17 cellular contexts compared by ENCODE assay signal in the genomic region with DNA sequence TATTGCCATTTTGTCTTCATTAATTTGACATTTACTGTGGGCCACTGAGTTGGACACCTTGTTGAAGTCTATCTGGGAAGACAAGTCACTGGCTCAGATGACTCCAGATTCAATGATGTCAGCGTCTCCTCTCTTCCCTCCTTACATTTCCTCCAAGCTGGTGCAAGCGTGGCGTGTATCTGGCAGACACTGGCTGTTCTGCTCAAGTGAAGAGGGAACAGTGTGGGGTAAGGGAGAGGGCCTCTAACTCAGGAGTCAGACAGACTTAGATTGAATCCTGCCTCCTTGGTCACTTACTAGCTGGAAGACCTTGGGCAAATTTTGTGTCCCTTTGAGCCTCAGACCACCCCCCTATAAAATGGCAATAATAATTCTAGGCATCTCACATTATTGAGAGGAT. TPM values are rescaled to one million over a fixed set of nuclear protein-coding genes. Genes with fewer than 3 reads are reported as not detected.
DNase-seq lines count a peak whose midpoint lies in the region; ATAC-seq, FAIRE-seq and TF ChIP-seq lines count a peak whose summit lies in the region.
"Had no signal": no experiment of that assay in that cellular context is flagged by ENCODE, and none has a peak within 500 bp of the region (broad histone marks: within the 10 kb centered on the region; RNA-seq: fewer than 3 reads in every experiment).

No MANE protein-coding gene starts in this region.

- H3K27me3 Mint-ChIP-seq in stimulated activated naive CD8-positive, alpha-beta T cell treated with anti-CD3 and anti-CD28 coated beads, Interleukin-15, amount 100 ng/mL, for 72 hours: no peaks in the 10 kb centered on the region

- no TSS peak for BruUV-seq in A673 (replicated peaks; lab: Mats Ljungman, UMichigan)

- no peak for TF ChIP-seq CTCF in A673 (conservative IDR thresholded peaks at IDR 0.05; ENCODE audit: low read depth, low read length)

- no peak overlapping the region for H3K4me3 Mint-ChIP-seq in stimulated activated naive CD8-positive, alpha-beta T cell treated with anti-CD3 and anti-CD28 coated beads, Interleukin-15, amount 100 ng/mL, for 72 hours
- H3K4me3 Mint-ChIP-seq: HFFc6 had no signal

- intact Hi-C loops in A673 (cut with micrococcal nuclease; ENCODE audit: unreplicated experiment): no loop called here

- H3K4me3 ChIP-seq in A673 (ENCODE audit: low read depth, low read length, poor library complexity, severe bottlenecking): no peak overlapping the region

- no peak for FAIRE-seq in RCC 7860 (lab: Jason Lieb, UNC)
- FAIRE-seq: H54 had no signal

- H3K36me3 ChIP-seq in A673 (ENCODE audit: insufficient read depth, low read length, poor library complexity, severe bottlenecking): no peaks in the 10 kb centered on the region

- H3K27ac Mint-ChIP-seq in stimulated activated naive CD8-positive, alpha-beta T cell treated with anti-CD3 and anti-CD28 coated beads, Interleukin-15, amount 100 ng/mL, for 72 hours: no peak overlapping the region
- H3K27ac Mint-ChIP-seq: HFFc6 had no signal

- no peak for DNase-seq in stimulated activated naive CD8-positive, alpha-beta T cell treated with anti-CD3 and anti-CD28 coated beads, Interleukin-15, Interleukin-2, amounts not matched to agents 100 U/mL and 50 U/mL, for 24 hours
- DNase-seq in stimulated activated naive CD8-positive, alpha-beta T cell treated with anti-CD3 and anti-CD28 coated beads, Interleukin-15, amount 100 ng/mL, for 72 hours: no peak
- DNase-seq in left lobe of liver (ENCODE audit: low spot score): no peak
- peak; percentile 39 for DNase-seq in pons (ENCODE audit: low spot score)
- no peak for DNase-seq in A673 (ENCODE audit: low spot score)
- no peak for DNase-seq in NOMO-1 treated with DMSO at 0.1 percent for 48 hours (lab: John Stamatoyannopoulos, UW; ENCODE audit: unreplicated experiment)
- no peak for DNase-seq in RCC 7860 (ENCODE audit: low spot score)
- DNase-seq: DMS79, HFFc6, KG1, NCI-H1694 treated with DMSO at 0.1 percent for 48 hours, NCI-H510A, NCI-H748 treated with DMSO at 0.1 percent for 48 hours, PC-3 had no signal

- CTCF ChIA-PET in A673 (lab: Charles Lee): no interaction called here

- no peaks in the 10 kb centered on the region for H3K27me3 ChIP-seq in A673 (replicated peaks; ENCODE audit: insufficient read depth, low read depth, low read length, poor library complexity)

- H3K4me1 Mint-ChIP-seq in stimulated activated naive CD8-positive, alpha-beta T cell treated with anti-CD3 and anti-CD28 coated beads, Interleukin-15, amount 100 ng/mL, for 72 hours: no peaks in the 10 kb centered on the region

- peak; percentile 40 for ATAC-seq in stimulated activated naive CD8-positive, alpha-beta T cell treated with anti-CD3 and anti-CD28 coated beads, Interleukin-15, Interleukin-2, amounts not matched to agents 100 U/mL and 50 U/mL, for 24 hours
- no peak for ATAC-seq in stimulated activated naive CD8-positive, alpha-beta T cell treated with anti-CD3 and anti-CD28 coated beads, Interleukin-15, amount 100 ng/mL, for 72 hours
- ATAC-seq in left lobe of liver: peak; percentile 26
- ATAC-seq: PC-3 had no signal

- no peak overlapping the region for H3K27ac ChIP-seq in A673 (ENCODE audit: low read depth, low read length, poor library complexity, severe bottlenecking)
- H3K27ac ChIP-seq: C4-2B, RWPE1 had no signal

- H3K4me1 ChIP-seq in A673 (ENCODE audit: insufficient read depth, low read length, poor library complexity, severe bottlenecking): no peaks in the 10 kb centered on the region

- POLR2A ChIA-PET in A673 (lab: Charles Lee; ENCODE audit: low non-redundant PET): interaction anchor here (0.5 kb wide), 1 partner anchor 10 kb away, joined by 5 read pairs; no protein-coding TSS in a partner anchor

- no peaks in the 10 kb centered on the region for H3K9me3 Mint-ChIP-seq in stimulated activated naive CD8-positive, alpha-beta T cell treated with anti-CD3 and anti-CD28 coated beads, Interleukin-15, amount 100 ng/mL, for 72 hours
- H3K9me3 Mint-ChIP-seq: HFFc6 had no signal

- H3K9me3 ChIP-seq in A673 (ENCODE audit: low read depth, low read length, poor library complexity, severe bottlenecking): no peaks in the 10 kb centered on the region

RNA-seq across cellular contexts. Expression of gene ZNF691, which starts 8.7 kb away (rescaled TPM):
- total RNA-seq in left lobe of liver (6.8 TPM), A673 (2021) (13.5 and 14.2 TPM in 2 replicates)

RNA-seq across cellular contexts. Expression of gene SVBP, which starts 20.5 kb away (rescaled TPM):
- total RNA-seq in left lobe of liver (6.9 TPM), A673 (2021) (49.4 and 50.8 TPM in 2 replicates)

RNA-seq across cellular contexts. Expression of gene ERMAP, which starts 20.8 kb away (rescaled TPM):
- 15.1 TPM for total RNA-seq in left lobe of liver
- 3.0 and 3.5 TPM in 2 replicates for total RNA-seq in A673 (2021)

RNA-seq across cellular contexts. Expression of gene TMEM269, which starts 53.0 kb away (rescaled TPM):
- total RNA-seq in left lobe of liver: 0.08 TPM
- total RNA-seq in A673 (2021): 1.2 and 1.7 TPM in 2 replicates
- total RNA-seq: HFFc6 had no signal
